28 cellular contexts compared by ENCODE assay signal in genomic region chr6:170404697-170405096, GRCh38.
A peak's percentile ranks its signal among the peaks of the same experiment; 100 is the strongest.
DNase-seq lines count a peak whose midpoint lies in the region; ATAC-seq and TF ChIP-seq lines count a peak whose summit lies in the region.
"Had no signal": no experiment of that assay in that cellular context is flagged by ENCODE, and none has a peak within 500 bp of the region (broad histone marks: within the 10 kb centered on the region; RNA-seq: fewer than 3 reads in every experiment).

No MANE protein-coding gene starts in this region.

- no peak overlapping the region for H3K9ac ChIP-seq in fibroblast of lung (ENCODE audit: insufficient read depth, low read length)

- no peak for TF ChIP-seq CTCF in HFFc6 (IDR thresholded peaks at IDR 0.05)
- no peak for TF ChIP-seq CTCF in fibroblast of lung (conservative IDR thresholded peaks at IDR 0.05 in 1 of 2, IDR thresholded peaks at IDR 0.05 in 1 of 2; ENCODE audit: low read depth in 1 of 2, low read length in 2 of 2)
- TF ChIP-seq CTCF in osteocyte (IDR thresholded peaks at IDR 0.05): no peak

- H4K20me1 ChIP-seq in fibroblast of lung (ENCODE audit: control insufficient read depth, extremely low read depth, insufficient read depth, low read length): no peaks in the 10 kb centered on the region

- peaks cover 25% of the 10 kb centered on the region for H3K4me1 ChIP-seq in fibroblast of lung (ENCODE audit: control insufficient read depth, extremely low read depth, insufficient read depth, low read length)
- H3K4me1 ChIP-seq: tibial nerve had no signal

- peak overlapping the region; percentile 9 for H3K27ac ChIP-seq in angular gyrus (ENCODE audit: low read depth, low read length)
- H3K27ac ChIP-seq in fibroblast of lung (ENCODE audit: insufficient read depth, low read length): peak overlapping the region; percentile 85
- H3K27ac ChIP-seq: heart right ventricle, tibial nerve had no signal

- H3K27me3 Mint-ChIP-seq in HFFc6 (ENCODE audit: insufficient read depth): no peaks in the 10 kb centered on the region; the same call in 1 of the 2 replicates
- H3K27me3 Mint-ChIP-seq in osteocyte (ENCODE audit: unreplicated experiment): no peaks in the 10 kb centered on the region
- peaks cover 2% of the 10 kb centered on the region for H3K27me3 Mint-ChIP-seq in activated CD4-positive, alpha-beta T cell treated with anti-CD3 and anti-CD28 coated beads, Interleukin-2, amount 10 ng/mL, durations not matched to agents 7 days and 5 days

- peak overlapping the region; percentile 96 for H3K27ac Mint-ChIP-seq in HFFc6
- peak overlapping the region; percentile 88 for H3K27ac Mint-ChIP-seq in osteocyte (ENCODE audit: unreplicated experiment)
- no peak overlapping the region for H3K27ac Mint-ChIP-seq in activated CD4-positive, alpha-beta T cell treated with anti-CD3 and anti-CD28 coated beads, Interleukin-2, amount 10 ng/mL, durations not matched to agents 7 days and 5 days
- H3K27ac Mint-ChIP-seq: activated naive CD4-positive, alpha-beta T cell treated with anti-CD3 and anti-CD28 coated beads for 36 hours; CD8-positive, alpha-beta T cell had no signal

- CTCF ChIA-PET in activated CD4-positive, alpha-beta T cell treated with anti-CD3 and anti-CD28 coated beads, Interleukin-2, amount 10 ng/mL, durations not matched to agents 7 days and 5 days (lab: Charles Lee): no interaction called here

- no peak overlapping the region for H2AFZ ChIP-seq in fibroblast of lung (ENCODE audit: low read length)

- H3K9me3 ChIP-seq in fibroblast of lung (ENCODE audit: control insufficient read depth, insufficient read depth, low read depth, low read length): no peaks in the 10 kb centered on the region
- H3K9me3 ChIP-seq: heart right ventricle, tibial nerve had no signal

- H3K4me3 ChIP-seq in fibroblast of lung (replicated peaks in 1 of 4; ENCODE audit: control extremely low read depth in 1 of 4, insufficient read depth in 1 of 4, low read depth in 3 of 4, low read length in 4 of 4): no peak overlapping the region
- H3K4me3 ChIP-seq: heart right ventricle, skin epidermis, tibial nerve had no signal

- peaks cover 58% of the 10 kb centered on the region for H3K4me1 Mint-ChIP-seq in HFFc6 (ENCODE audit: low read depth)
- H3K4me1 Mint-ChIP-seq in osteocyte (ENCODE audit: unreplicated experiment): peaks cover 28% of the 10 kb centered on the region
- no peaks in the 10 kb centered on the region for H3K4me1 Mint-ChIP-seq in activated CD4-positive, alpha-beta T cell treated with anti-CD3 and anti-CD28 coated beads, Interleukin-2, amount 10 ng/mL, durations not matched to agents 7 days and 5 days

- H3K4me3 Mint-ChIP-seq in HFFc6: peak overlapping the region; percentile 75
- H3K4me3 Mint-ChIP-seq in osteocyte (ENCODE audit: unreplicated experiment): no peak overlapping the region
- no peak overlapping the region for H3K4me3 Mint-ChIP-seq in activated CD4-positive, alpha-beta T cell treated with anti-CD3 and anti-CD28 coated beads, Interleukin-2, amount 10 ng/mL, durations not matched to agents 7 days and 5 days
- H3K4me3 Mint-ChIP-seq: activated naive CD4-positive, alpha-beta T cell treated with anti-CD3 and anti-CD28 coated beads for 36 hours; activated T-cell treated with anti-CD3 and anti-CD28 coated beads, Interleukin-2, amount 50 U/mL, for 4 hours; CD8-positive, alpha-beta T cell; neural crest cell had no signal

- no peak for ATAC-seq in activated CD4-positive, CD25-positive, alpha-beta regulatory T cell treated with anti-CD3 and anti-CD28 coated beads, Interleukin-2, amount 50 U/mL, for 24 hours
- ATAC-seq: activated T-cell treated with anti-CD3 and anti-CD28 coated beads, Interleukin-2, amount 50 U/mL, for 4 hours; CD8-positive, alpha-beta T cell; HCT116; heart right ventricle; left lobe of liver; stimulated activated naive CD8-positive, alpha-beta T cell treated with anti-CD3 and anti-CD28 coated beads, Interleukin-15, Interleukin-2, amounts not matched to agents 100 U/mL and 50 U/mL, for 24 hours had no signal

- H3K36me3 Mint-ChIP-seq in HFFc6 (ENCODE audit: low read depth) (peaks cover 41% of the 10 kb centered on the region), osteocyte (ENCODE audit: unreplicated experiment) (peaks cover 47% of the 10 kb centered on the region)
- peaks cover 36% of the 10 kb centered on the region for H3K36me3 Mint-ChIP-seq in activated CD4-positive, alpha-beta T cell treated with anti-CD3 and anti-CD28 coated beads, Interleukin-2, amount 10 ng/mL, durations not matched to agents 7 days and 5 days (ENCODE audit: low read depth)

- no peaks in the 10 kb centered on the region for H3K27me3 ChIP-seq in fibroblast of lung (ENCODE audit: control insufficient read depth, insufficient read depth, low read length)
- H3K27me3 ChIP-seq: heart right ventricle, tibial nerve had no signal

- peaks cover 9% of the 10 kb centered on the region for H3K36me3 ChIP-seq in fibroblast of lung (ENCODE audit: control insufficient read depth, insufficient read depth, low read length)

- H3K9me3 Mint-ChIP-seq in HFFc6 (no peaks in the 10 kb centered on the region), osteocyte (ENCODE audit: unreplicated experiment) (no peaks in the 10 kb centered on the region)
- H3K9me3 Mint-ChIP-seq in activated CD4-positive, alpha-beta T cell treated with anti-CD3 and anti-CD28 coated beads, Interleukin-2, amount 10 ng/mL, durations not matched to agents 7 days and 5 days: no peaks in the 10 kb centered on the region
- H3K9me3 Mint-ChIP-seq: activated naive CD4-positive, alpha-beta T cell treated with anti-CD3 and anti-CD28 coated beads for 36 hours; CD8-positive, alpha-beta T cell; neural crest cell had no signal

- POLR2A ChIA-PET in activated CD4-positive, alpha-beta T cell treated with anti-CD3 and anti-CD28 coated beads, Interleukin-2, amount 10 ng/mL, durations not matched to agents 7 days and 5 days (lab: Charles Lee): no interaction called here

- no peaks in the 10 kb centered on the region for H3K79me2 ChIP-seq in fibroblast of lung (ENCODE audit: control insufficient read depth, insufficient read depth, low read length)

- DNase-seq in HFFc6: no peak
- peak in 1 of 2 donors; percentile 26 for DNase-seq in fibroblast of lung (ENCODE audit: low read depth in 2 of 2)
- DNase-seq in osteocyte (ENCODE audit: extremely low spot score, unreplicated experiment): no peak
- no peak for DNase-seq in activated CD4-positive, alpha-beta T cell treated with anti-CD3 and anti-CD28 coated beads, Interleukin-2, amount 10 ng/mL, durations not matched to agents 7 days and 5 days
- DNase-seq in NCI-H1105 treated with DMSO at 0.1 percent for 48 hours (lab: John Stamatoyannopoulos, UW): no peak
- no peak for DNase-seq in ecto neural progenitor cell (ENCODE audit: low spot score)
- DNase-seq: activated CD8-positive, alpha-beta memory T cell treated with anti-CD3 and anti-CD28 coated beads for 24 hours; activated naive CD4-positive, alpha-beta T cell treated with anti-CD3 and anti-CD28 coated beads for 36 hours; activated T-cell treated with anti-CD3 and anti-CD28 coated beads, Interleukin-2, amount 50 U/mL, for 4 hours; aorta; CD8-positive, alpha-beta T cell; DMS153; GF-D8; heart right ventricle; KBM-7; NCI-H146; NCI-H2171 treated with DMSO at 0.1 percent for 48 hours; NCI-H69; RPMI8226; stimulated activated CD4-positive, alpha-beta T cell treated with anti-CD3 and anti-CD28 coated beads, Interleukin-4, amount 100 ng/mL, for 1 hour; stimulated activated naive CD8-positive, alpha-beta T cell treated with anti-CD3 and anti-CD28 coated beads, Interleukin-15, Interleukin-2, amounts not matched to agents 100 U/mL and 50 U/mL, for 24 hours had no signal

- H3K4me2 ChIP-seq in fibroblast of lung (ENCODE audit: extremely low read depth, insufficient read depth, low read length): peak overlapping the region; percentile 17
